ENCODE assay signal across 38 cellular contexts in the genomic region with DNA sequence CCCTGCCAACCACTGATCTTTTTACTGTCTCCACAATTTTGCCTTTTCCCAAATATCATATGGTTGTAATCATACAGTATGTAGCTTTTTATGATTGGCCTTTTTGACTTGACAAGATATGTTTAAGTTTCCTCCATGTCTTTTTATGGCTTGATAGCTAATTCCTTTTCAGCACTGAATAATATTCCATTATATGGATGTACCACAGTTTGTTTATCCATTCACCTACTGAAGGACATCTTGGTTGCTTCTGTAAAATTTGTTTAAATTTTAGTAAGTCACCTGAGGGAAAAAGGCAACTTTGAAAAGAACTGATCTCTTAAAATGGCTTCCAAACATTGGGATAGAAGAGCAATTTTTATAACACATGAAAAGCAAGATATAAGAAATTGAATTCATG. TPM values are rescaled to one million over a fixed set of nuclear protein-coding genes. Genes with fewer than 3 reads are reported as not detected.
"Had no signal": no experiment of that assay in that cellular context is flagged by ENCODE, and none has a peak within 500 bp of the region (broad histone marks: within the 10 kb centered on the region; RNA-seq: fewer than 3 reads in every experiment).

No MANE protein-coding gene starts in this region.

- H3K9me3 Mint-ChIP-seq: activated naive CD4-positive, alpha-beta T cell treated with anti-CD3 and anti-CD28 coated beads for 36 hours; activated naive CD4-positive, alpha-beta T cell treated with anti-CD3 and anti-CD28 coated beads, Interleukin-2, amount 10 ng/mL, durations not matched to agents 7 days and 5 days; activated naive CD4-positive, alpha-beta T cell treated with anti-CD3 and anti-CD28 coated beads, Interleukin-2, amount 50 U/mL, for 24 hours; activated naive CD8-positive, alpha-beta T cell treated with anti-CD3 and anti-CD28 coated beads, Interleukin-2, amount 10 ng/mL, durations not matched to agents 7 days and 5 days; activated T-helper 1 cell treated with anti-CD3 and anti-CD28 coated beads, Interleukin-12 subunit alpha, Interleukin-12 subunit beta, Interleukin-2, Interleukin-4 antibody, amounts not matched to agents 30 ng/mL and 10 ng/mL and 1 ng/mL, durations not matched to agents 14 hours and 24 hours and 36 hours; activated T-helper 17 cell treated with anti-CD3 and anti-CD28 coated beads, Interleukin-2, amount 50 U/mL, for 72 hours; central memory CD8-positive, alpha-beta T cell had no signal

- ATAC-seq: activated naive CD4-positive, alpha-beta T cell treated with anti-CD3 and anti-CD28 coated beads, Interleukin-2, amount 50 U/mL, for 72 hours; activated naive CD8-positive, alpha-beta T cell treated with anti-CD3 and anti-CD28 coated beads, Interleukin-2, amount 50 U/mL, for 24 hours; activated T-cell treated with anti-CD3 and anti-CD28 coated beads, Interleukin-2, amount 50 U/mL, for 4 hours; activated T-cell treated with anti-CD3 and anti-CD28 coated beads, Interleukin-2, amount 50 U/mL, for 72 hours; activated T-helper 17 cell treated with anti-CD3 and anti-CD28 coated beads, Interleukin-2, amount 50 U/mL, for 72 hours; body of pancreas had no signal

- H3K36me3 Mint-ChIP-seq: activated naive CD4-positive, alpha-beta T cell treated with anti-CD3 and anti-CD28 coated beads, Interleukin-2, amount 10 ng/mL, durations not matched to agents 7 days and 5 days; activated naive CD4-positive, alpha-beta T cell treated with anti-CD3 and anti-CD28 coated beads, Interleukin-2, amount 50 U/mL, for 24 hours; activated naive CD4-positive, alpha-beta T cell treated with anti-CD3 and anti-CD28 coated beads, Interleukin-2, amount 50 U/mL, for 72 hours; activated naive CD8-positive, alpha-beta T cell; activated naive CD8-positive, alpha-beta T cell treated with anti-CD3 and anti-CD28 coated beads for 36 hours; activated naive CD8-positive, alpha-beta T cell treated with anti-CD3 and anti-CD28 coated beads, Interleukin-2, amount 10 ng/mL, durations not matched to agents 7 days and 5 days had no signal

- H3K27ac ChIP-seq: adrenal gland, ascending aorta, body of pancreas, brain microvascular endothelial cell, breast epithelium, cardiac muscle cell had no signal

- H3K4me1 ChIP-seq: adrenal gland, ascending aorta, body of pancreas, breast epithelium had no signal

- H3K4me3 Mint-ChIP-seq: activated naive CD4-positive, alpha-beta T cell treated with anti-CD3 and anti-CD28 coated beads for 36 hours; activated naive CD4-positive, alpha-beta T cell treated with anti-CD3 and anti-CD28 coated beads, Interleukin-2, amount 10 ng/mL, durations not matched to agents 7 days and 5 days; activated naive CD4-positive, alpha-beta T cell treated with anti-CD3 and anti-CD28 coated beads, Interleukin-2, amount 50 U/mL, for 24 hours; activated naive CD8-positive, alpha-beta T cell; activated naive CD8-positive, alpha-beta T cell treated with anti-CD3 and anti-CD28 coated beads for 36 hours; activated naive CD8-positive, alpha-beta T cell treated with anti-CD3 and anti-CD28 coated beads, Interleukin-2, amount 10 ng/mL, durations not matched to agents 7 days and 5 days; activated naive CD8-positive, alpha-beta T cell treated with anti-CD3 and anti-CD28 coated beads, Interleukin-2, amount 50 U/mL, for 24 hours; activated T-cell treated with anti-CD3 and anti-CD28 coated beads, Interleukin-2, amount 50 U/mL, for 24 hours; activated T-cell treated with anti-CD3 and anti-CD28 coated beads, Interleukin-2, amount 50 U/mL, for 4 hours; activated T-cell treated with anti-CD3 and anti-CD28 coated beads, Interleukin-2, amount 50 U/mL, for 72 hours; activated T-helper 1 cell treated with anti-CD3 and anti-CD28 coated beads, Interleukin-12 subunit alpha, Interleukin-12 subunit beta, Interleukin-2, Interleukin-4 antibody, amounts not matched to agents 30 ng/mL and 10 ng/mL and 1 ng/mL, durations not matched to agents 14 hours and 24 hours and 36 hours; activated T-helper 17 cell treated with anti-CD3 and anti-CD28 coated beads, Interleukin-2, amount 50 U/mL, for 72 hours; brain; central memory CD8-positive, alpha-beta T cell had no signal

- H3K9me3 ChIP-seq: adrenal gland, ascending aorta, body of pancreas, breast epithelium had no signal

- H3K36me3 ChIP-seq: adrenal gland, ascending aorta, brain microvascular endothelial cell, breast epithelium, cardiac muscle cell had no signal

- H3K27me3 ChIP-seq: adrenal gland, ascending aorta, body of pancreas, brain microvascular endothelial cell, breast epithelium, cardiac muscle cell had no signal

- DNase-seq: activated effector memory CD4-positive, alpha-beta T cell treated with anti-CD3 and anti-CD28 coated beads, Interleukin-2, amount 50 U/mL, for 16 hours; activated effector memory CD4-positive, alpha-beta T cell treated with Interleukin-2 at 50 U/mL for 16 hours; activated gamma-delta T cell; activated gamma-delta T cell treated with Interleukin-2 at 50 U/mL for 16 hours; activated naive CD4-positive, alpha-beta T cell; activated naive CD4-positive, alpha-beta T cell treated with anti-CD3 and anti-CD28 coated beads for 36 hours; activated naive CD4-positive, alpha-beta T cell treated with anti-CD3 and anti-CD28 coated beads, Interleukin-2, amount 10 ng/mL, durations not matched to agents 7 days and 5 days; activated naive CD4-positive, alpha-beta T cell treated with anti-CD3 and anti-CD28 coated beads, Interleukin-2, amount 50 U/mL, for 16 hours; activated naive CD4-positive, alpha-beta T cell treated with Interleukin-2 at 50 U/mL for 16 hours; activated naive CD8-positive, alpha-beta T cell treated with anti-CD3 and anti-CD28 coated beads for 36 hours; activated naive CD8-positive, alpha-beta T cell treated with anti-CD3 and anti-CD28 coated beads, Interleukin-2, amount 10 ng/mL, durations not matched to agents 7 days and 5 days; activated naive CD8-positive, alpha-beta T cell treated with anti-CD3 and anti-CD28 coated beads, Interleukin-2, amount 50 U/mL, for 24 hours; activated T-cell treated with anti-CD3 and anti-CD28 coated beads, Interleukin-2, amount 50 U/mL, for 1 hour; activated T-cell treated with anti-CD3 and anti-CD28 coated beads, Interleukin-2, amount 50 U/mL, for 24 hours; activated T-cell treated with anti-CD3 and anti-CD28 coated beads, Interleukin-2, amount 50 U/mL, for 4 hours; activated T-cell treated with anti-CD3 and anti-CD28 coated beads, Interleukin-2, amount 50 U/mL, for 48 hours; activated T-cell treated with anti-CD3 and anti-CD28 coated beads, Interleukin-2, amount 50 U/mL, for 72 hours; adrenal gland; amniotic stem cell; amygdala; anterior cingulate cortex; aorta; body of pancreas; brain microvascular endothelial cell; caudate nucleus; central memory CD4-positive, alpha-beta T cell; cerebellar nuclear complex had no signal

- H3K27me3 Mint-ChIP-seq: activated naive CD4-positive, alpha-beta T cell treated with anti-CD3 and anti-CD28 coated beads, Interleukin-2, amount 10 ng/mL, durations not matched to agents 7 days and 5 days; activated naive CD8-positive, alpha-beta T cell treated with anti-CD3 and anti-CD28 coated beads, Interleukin-2, amount 10 ng/mL, durations not matched to agents 7 days and 5 days had no signal

- H3K4me1 Mint-ChIP-seq: activated naive CD4-positive, alpha-beta T cell treated with anti-CD3 and anti-CD28 coated beads, Interleukin-2, amount 10 ng/mL, durations not matched to agents 7 days and 5 days; activated naive CD4-positive, alpha-beta T cell treated with anti-CD3 and anti-CD28 coated beads, Interleukin-2, amount 50 U/mL, for 24 hours; activated naive CD8-positive, alpha-beta T cell treated with anti-CD3 and anti-CD28 coated beads for 36 hours; activated naive CD8-positive, alpha-beta T cell treated with anti-CD3 and anti-CD28 coated beads, Interleukin-2, amount 10 ng/mL, durations not matched to agents 7 days and 5 days; activated naive CD8-positive, alpha-beta T cell treated with anti-CD3 and anti-CD28 coated beads, Interleukin-2, amount 50 U/mL, for 24 hours; activated T-helper 17 cell treated with anti-CD3 and anti-CD28 coated beads, Interleukin-2, amount 50 U/mL, for 72 hours; brain; central memory CD8-positive, alpha-beta T cell had no signal

- H3K27ac Mint-ChIP-seq: activated naive CD4-positive, alpha-beta T cell treated with anti-CD3 and anti-CD28 coated beads for 36 hours; activated naive CD4-positive, alpha-beta T cell treated with anti-CD3 and anti-CD28 coated beads, Interleukin-2, amount 10 ng/mL, durations not matched to agents 7 days and 5 days; activated naive CD4-positive, alpha-beta T cell treated with anti-CD3 and anti-CD28 coated beads, Interleukin-2, amount 50 U/mL, for 24 hours; activated naive CD4-positive, alpha-beta T cell treated with anti-CD3 and anti-CD28 coated beads, Interleukin-2, amount 50 U/mL, for 72 hours; activated naive CD8-positive, alpha-beta T cell; activated naive CD8-positive, alpha-beta T cell treated with anti-CD3 and anti-CD28 coated beads for 36 hours; activated naive CD8-positive, alpha-beta T cell treated with anti-CD3 and anti-CD28 coated beads, Interleukin-2, amount 10 ng/mL, durations not matched to agents 7 days and 5 days; activated naive CD8-positive, alpha-beta T cell treated with anti-CD3 and anti-CD28 coated beads, Interleukin-2, amount 50 U/mL, for 24 hours; activated T-cell treated with anti-CD3 and anti-CD28 coated beads, Interleukin-2, amount 50 U/mL, for 24 hours; activated T-cell treated with anti-CD3 and anti-CD28 coated beads, Interleukin-2, amount 50 U/mL, for 72 hours; activated T-helper 1 cell treated with anti-CD3 and anti-CD28 coated beads, Interleukin-12 subunit alpha, Interleukin-12 subunit beta, Interleukin-2, Interleukin-4 antibody, amounts not matched to agents 30 ng/mL and 10 ng/mL and 1 ng/mL, durations not matched to agents 14 hours and 24 hours and 36 hours; activated T-helper 17 cell treated with anti-CD3 and anti-CD28 coated beads, Interleukin-2, amount 50 U/mL, for 72 hours; activated T-helper 2 cell treated with anti-CD3 and anti-CD28 coated beads, Interferon-gamma antibody, Interleukin-2, Interleukin-4, amounts not matched to agents 10 μg/mL and 5 μg/mL and 100 μg/mL, durations not matched to agents 14 hours and 24 hours and 36 hours; brain had no signal

- H3K4me3 ChIP-seq: adrenal gland, ascending aorta, body of pancreas, breast epithelium, cardiac muscle cell had no signal

RNA-seq across cellular contexts. Expression of a gene that starts 43.5 kb away (rescaled TPM):
- total RNA-seq: activated naive CD4-positive, alpha-beta T cell treated with anti-CD3 and anti-CD28 coated beads for 36 hours; activated naive CD8-positive, alpha-beta T cell treated with anti-CD3 and anti-CD28 coated beads, Interleukin-2, amount 10 ng/mL, durations not matched to agents 7 days and 5 days; activated T-helper 1 cell treated with anti-CD3 and anti-CD28 coated beads, Interleukin-12 subunit alpha, Interleukin-12 subunit beta, Interleukin-2, Interleukin-4 antibody, amounts not matched to agents 30 ng/mL and 10 ng/mL and 1 ng/mL, durations not matched to agents 14 hours and 24 hours and 36 hours had no signal
